In genomic region chr6:36544228-36544627, GRCh38 we compare ENCODE assay signal across 8 cellular contexts. TPM values are rescaled to one million over a fixed set of nuclear protein-coding genes. Genes with fewer than 3 reads are reported as not detected.
DNase-seq lines count a peak whose midpoint lies in the region; ATAC-seq and TF ChIP-seq lines count a peak whose summit lies in the region.

No MANE protein-coding gene starts in this region.

- CTCF ChIA-PET in SK-N-SH (lab: Yijun Ruan, JAX) = interaction anchor here (0.9 to 1.1 kb wide), 3 partner anchors 10 to 215 kb away, joined by 3 read pairs; no protein-coding TSS in a partner anchor

- H3K9me3 Mint-ChIP-seq in stimulated activated naive CD8-positive, alpha-beta T cell treated with anti-CD3 and anti-CD28 coated beads, Interleukin-15, amount 100 ng/mL, for 72 hours = no peaks in the 10 kb centered on the region

- peak overlapping the region; percentile 98 for H3K4me3 Mint-ChIP-seq in stimulated activated naive CD8-positive, alpha-beta T cell treated with anti-CD3 and anti-CD28 coated beads, Interleukin-15, amount 100 ng/mL, for 72 hours

- no peak for TF ChIP-seq CTCF in SK-N-SH (IDR thresholded peaks at IDR 0.05)
- no peak for TF ChIP-seq CTCF in fibroblast of the aortic adventitia (IDR thresholded peaks at IDR 0.05; ENCODE audit: insufficient read depth, low read length)

- DNase-seq in SK-N-SH (no peak), fibroblast of the aortic adventitia (ENCODE audit: low read depth) (peak; percentile 68), HuH-7.5 (ENCODE audit: low spot score) (no peak)
- DNase-seq in activated CD4-positive, alpha-beta T cell treated with anti-CD3 and anti-CD28 coated beads, Interleukin-2, amount 50 U/mL, for 1 hour = peak; percentile 49
- DNase-seq in stimulated activated naive CD8-positive, alpha-beta T cell treated with anti-CD3 and anti-CD28 coated beads, Interleukin-15, amount 100 ng/mL, for 72 hours = peak in 1 of 2 donors; percentile 26

- 91% methylated on average over 1 of the region's 1 CpG for WGBS in SK-N-SH (ENCODE audit: low lambda C conversion rate)

- H3K9me3 ChIP-seq in SK-N-SH = no peaks in the 10 kb centered on the region

- ATAC-seq in SK-N-SH treated with all-trans-retinoic acid at 6 μM for 48 hours (no peak), HG03469 (IDR thresholded peaks at IDR 0.05; ENCODE audit: unreplicated experiment) (no peak), GM21737 (IDR thresholded peaks at IDR 0.05; ENCODE audit: unreplicated experiment) (no peak)
- no peak for ATAC-seq in stimulated activated naive CD8-positive, alpha-beta T cell treated with anti-CD3 and anti-CD28 coated beads, Interleukin-15, amount 100 ng/mL, for 72 hours

- peaks cover 4 to 17% of the 10 kb centered on the region in 2 experiments for H3K4me1 ChIP-seq in SK-N-SH (ENCODE audit: control insufficient read depth in 1 of 2, insufficient read depth in 2 of 2, low read depth in 1 of 2, low read length in 1 of 2)

- no peaks in the 10 kb centered on the region for H3K27me3 Mint-ChIP-seq in stimulated activated naive CD8-positive, alpha-beta T cell treated with anti-CD3 and anti-CD28 coated beads, Interleukin-15, amount 100 ng/mL, for 72 hours

- H3K4me3 ChIP-seq in SK-N-SH (ENCODE audit: low read depth in 2 of 2, low read length in 1 of 2) (no peak overlapping the region), fibroblast of the aortic adventitia (ENCODE audit: low read depth, low read length) (peak overlapping the region; percentile 37)

- H3K9ac ChIP-seq in SK-N-SH = no peak overlapping the region

- no peak overlapping the region for H3K27ac ChIP-seq in SK-N-SH (ENCODE audit: low read depth in 2 of 2, low read length in 1 of 2)

- POLR2A ChIA-PET in SK-N-SH (lab: Yijun Ruan, JAX) = no interaction called here

- H4K20me1 ChIP-seq in SK-N-SH (ENCODE audit: insufficient read depth) = no peaks in the 10 kb centered on the region; the same call in 1 of the 2 replicates

- H3K9me2 ChIP-seq in SK-N-SH = no peaks in the 10 kb centered on the region

- H3K36me3 ChIP-seq in SK-N-SH (replicated peaks in 1 of 2; ENCODE audit: control insufficient read depth in 1 of 2, insufficient read depth in 2 of 2, low read length in 1 of 2) = peaks cover 10 to 32% of the 10 kb centered on the region in 2 experiments

- peak overlapping the region; percentile 99; the same call in 1 of the 2 replicates for H3K4me2 ChIP-seq in SK-N-SH

- H3K4me1 Mint-ChIP-seq in stimulated activated naive CD8-positive, alpha-beta T cell treated with anti-CD3 and anti-CD28 coated beads, Interleukin-15, amount 100 ng/mL, for 72 hours = peaks cover 63% of the 10 kb centered on the region

- TF ChIP-seq EP300 in SK-N-SH (IDR thresholded peaks at IDR 0.05; ENCODE audit: borderline replicate concordance in 1 of 2, low read depth in 1 of 2, low read length in 1 of 2) = no peak

- no peaks in the 10 kb centered on the region for H3K27me3 ChIP-seq in SK-N-SH (ENCODE audit: insufficient read depth)

- H3K27ac Mint-ChIP-seq in stimulated activated naive CD8-positive, alpha-beta T cell treated with anti-CD3 and anti-CD28 coated beads, Interleukin-15, amount 100 ng/mL, for 72 hours = peak overlapping the region in 1 of 2 donors; percentile 81

- peaks cover 30% of the 10 kb centered on the region for H3F3A ChIP-seq in SK-N-SH (replicated peaks; ENCODE audit: insufficient read depth)

- H2AFZ ChIP-seq in SK-N-SH (ENCODE audit: low read depth) = no peak overlapping the region

- TF ChIP-seq RAD21 in SK-N-SH (IDR thresholded peaks at IDR 0.05; ENCODE audit: low read length) = no peak

- peaks cover 69% of the 10 kb centered on the region for H3K79me2 ChIP-seq in SK-N-SH (ENCODE audit: insufficient read depth)

TF ChIP-seq in SK-N-SH, 30 proteins besides CTCF, POLR2A, EP300 and RAD21:
- TF ChIP-seq GABPA (IDR thresholded peaks at IDR 0.05; ENCODE audit: low read depth) = no peak
- peak; percentile 10; the same call in 1 of the 2 replicates for TF ChIP-seq TCF12 (IDR thresholded peaks at IDR 0.05)

TF ChIP-seq in SK-N-SH treated with all-trans-retinoic acid at 6 μM for 48 hours, 23 proteins besides CTCF, POLR2A, EP300 and RAD21 (continues in another document):
- TF ChIP-seq ZNF565 (CRISPR knock-in tag; conservative IDR thresholded peaks at IDR 0.05; ENCODE audit: low read depth) (no peak), TSHZ2 (CRISPR knock-in tag; IDR thresholded peaks at IDR 0.05) (no peak), ARNTL (CRISPR knock-in tag; IDR thresholded peaks at IDR 0.05; ENCODE audit: borderline replicate concordance, low read depth) (no peak), ZC3H10 (CRISPR knock-in tag; IDR thresholded peaks at IDR 0.05) (no peak), ZNF70 (CRISPR knock-in tag; IDR thresholded peaks at IDR 0.05) (no peak), PATZ1 (CRISPR knock-in tag; IDR thresholded peaks at IDR 0.05; ENCODE audit: borderline replicate concordance) (no peak), GLIS3 (CRISPR knock-in tag; IDR thresholded peaks at IDR 0.05) (no peak), CREB5 (CRISPR knock-in tag; IDR thresholded peaks at IDR 0.05; ENCODE audit: low read depth) (no peak), ZNF8 (CRISPR knock-in tag; IDR thresholded peaks at IDR 0.05) (no peak), ESRRG (CRISPR knock-in tag; IDR thresholded peaks at IDR 0.05) (no peak), TOX (CRISPR knock-in tag; IDR thresholded peaks at IDR 0.05; ENCODE audit: borderline replicate concordance) (no peak), ZFP30 (CRISPR knock-in tag; IDR thresholded peaks at IDR 0.05) (no peak)

RNA-seq across cellular contexts. Expression of gene STK38, which starts 3.1 kb away (rescaled TPM):
- 10.2 and 12.0 TPM in 2 replicates for polyA plus RNA-seq in SK-N-SH (2012; rRNA removed)
- 11.0 and 11.9 TPM in 2 replicates for polyA plus RNA-seq in SK-N-SH (2012; cell fraction: cytosol; rRNA removed)
- polyA plus RNA-seq in SK-N-SH (2012; cell fraction: nucleus; rRNA removed) = 13.5 and 27.9 TPM in 2 replicates
- 34.3 and 47.7 TPM in 2 replicates for total RNA-seq in fibroblast of the aortic adventitia (ENCODE audit: low replicate concordance)

RNA-seq across cellular contexts. Expression of gene SRSF3, which starts 49.9 kb away (rescaled TPM):
- 330 and 351 TPM in 2 replicates for polyA plus RNA-seq in SK-N-SH (2012; rRNA removed)
- polyA plus RNA-seq in SK-N-SH (2012; cell fraction: cytosol; rRNA removed) = 405 and 473 TPM in 2 replicates
- polyA plus RNA-seq in SK-N-SH (2012; cell fraction: nucleus; rRNA removed) = 242 and 281 TPM in 2 replicates
- 181 and 411 TPM in 2 replicates for total RNA-seq in fibroblast of the aortic adventitia (ENCODE audit: low replicate concordance)

Comparison
In these comparisons a context has a peak if more than half of its experiments do, and no peak if none do; other contexts are left out.
1. DNase-seq: peak in activated CD4-positive, alpha-beta T cell treated with anti-CD3 and anti-CD28 coated beads, Interleukin-2, amount 50 U/mL, for 1 hour (single experiment) and fibroblast of the aortic adventitia (single experiment); none in SK-N-SH (single experiment) and HuH-7.5 (single experiment).